ENCODE assay signal across 27 cellular contexts in genomic region chr2:202335791-202336467, GRCh38. TPM values are rescaled to one million over a fixed set of nuclear protein-coding genes. Genes with fewer than 3 reads are reported as not detected.
DNase-seq lines count a peak whose midpoint lies in the region; ATAC-seq and TF ChIP-seq lines count a peak whose summit lies in the region.
"Had no signal": no experiment of that assay in that cellular context is flagged by ENCODE, and none has a peak within 500 bp of the region (broad histone marks: within the 10 kb centered on the region; RNA-seq: fewer than 3 reads in every experiment).

No MANE protein-coding gene starts in this region.

- no peak overlapping the region for H3K4me3 Mint-ChIP-seq in progenitor cell of endocrine pancreas (ENCODE audit: low read depth)
- H3K4me3 Mint-ChIP-seq: activated CD4-positive, alpha-beta T cell treated with anti-CD3 and anti-CD28 coated beads, Interleukin-2, amount 10 ng/mL, durations not matched to agents 24 days and 14 days; activated naive CD8-positive, alpha-beta T cell treated with anti-CD3 and anti-CD28 coated beads, Interleukin-2, amount 10 ng/mL, durations not matched to agents 7 days and 5 days; brain; CD8-positive, alpha-beta T cell; natural killer cell had no signal

- in situ Hi-C loops in astrocyte of the spinal cord (cut with HindIII; ENCODE audit: low sequenced_read_pairs), result no loop called here

- DNase-seq in AG10803 (ENCODE audit: low read depth), result peak; percentile 22
- peak; percentile 67 for DNase-seq in ELR (ENCODE audit: low read depth)
- peak; percentile 27 for DNase-seq in astrocyte of the spinal cord (ENCODE audit: low read depth, low spot score)
- DNase-seq in glomerular visceral epithelial cell (ENCODE audit: extremely low spot score), result peak; percentile 24
- no peak for DNase-seq in NCI-H2196 (lab: John Stamatoyannopoulos, UW; ENCODE audit: unreplicated experiment)
- no peak for DNase-seq in sciatic nerve (ENCODE audit: low spot score)
- no peak for DNase-seq in progenitor cell of endocrine pancreas (ENCODE audit: low spot score, unreplicated experiment)
- no peak for DNase-seq in SIG-M5 treated with dmso at 0.1 percent for 504 hours (lab: John Stamatoyannopoulos, UW; ENCODE audit: unreplicated experiment)
- DNase-seq: activated CD4-positive, alpha-beta T cell treated with anti-CD3 and anti-CD28 coated beads, Interleukin-2, amount 10 ng/mL, durations not matched to agents 24 days and 14 days; activated naive CD8-positive, alpha-beta T cell treated with anti-CD3 and anti-CD28 coated beads, Interleukin-2, amount 10 ng/mL, durations not matched to agents 7 days and 5 days; CD8-positive, alpha-beta T cell; colonic mucosa; DND-41; foreskin melanocyte; left cardiac atrium; natural killer cell; NCI-H1105 treated with DMSO at 0.1 percent for 48 hours; NCI-H2171; NCI-H82; OCI-M1; stimulated activated naive CD8-positive, alpha-beta T cell treated with anti-CD3 and anti-CD28 coated beads, Interleukin-15, Interleukin-2, amounts not matched to agents 100 U/mL and 50 U/mL, for 24 hours; tibial artery had no signal

- ATAC-seq in sciatic nerve, result no peak
- ATAC-seq: CD8-positive, alpha-beta T cell; HCT116; natural killer cell; stimulated activated naive CD8-positive, alpha-beta T cell treated with anti-CD3 and anti-CD28 coated beads, Interleukin-15, Interleukin-2, amounts not matched to agents 100 U/mL and 50 U/mL, for 24 hours had no signal

- TF ChIP-seq CTCF in AG10803 (conservative IDR thresholded peaks at IDR 0.05; ENCODE audit: low read length) (no peak), astrocyte of the spinal cord (IDR thresholded peaks at IDR 0.05; ENCODE audit: low read depth, low read length) (no peak), progenitor cell of endocrine pancreas (IDR thresholded peaks at IDR 0.05; ENCODE audit: unreplicated experiment) (no peak)

- no peaks in the 10 kb centered on the region for H3K4me1 Mint-ChIP-seq in progenitor cell of endocrine pancreas (ENCODE audit: low read depth)
- H3K4me1 Mint-ChIP-seq: activated CD4-positive, alpha-beta T cell treated with anti-CD3 and anti-CD28 coated beads, Interleukin-2, amount 10 ng/mL, durations not matched to agents 24 days and 14 days; activated naive CD8-positive, alpha-beta T cell treated with anti-CD3 and anti-CD28 coated beads, Interleukin-2, amount 10 ng/mL, durations not matched to agents 7 days and 5 days had no signal

- H3K27me3 Mint-ChIP-seq in progenitor cell of endocrine pancreas, result no peaks in the 10 kb centered on the region
- H3K27me3 Mint-ChIP-seq: activated CD4-positive, alpha-beta T cell treated with anti-CD3 and anti-CD28 coated beads, Interleukin-2, amount 10 ng/mL, durations not matched to agents 24 days and 14 days; activated naive CD8-positive, alpha-beta T cell treated with anti-CD3 and anti-CD28 coated beads, Interleukin-2, amount 10 ng/mL, durations not matched to agents 7 days and 5 days; brain had no signal

- no peak overlapping the region for H3K27ac Mint-ChIP-seq in progenitor cell of endocrine pancreas
- H3K27ac Mint-ChIP-seq: activated CD4-positive, alpha-beta T cell treated with anti-CD3 and anti-CD28 coated beads, Interleukin-2, amount 10 ng/mL, durations not matched to agents 24 days and 14 days; activated naive CD8-positive, alpha-beta T cell treated with anti-CD3 and anti-CD28 coated beads, Interleukin-2, amount 10 ng/mL, durations not matched to agents 7 days and 5 days; activated T-helper 2 cell treated with anti-CD3 and anti-CD28 coated beads, Interferon-gamma antibody, Interleukin-2, Interleukin-4, amounts not matched to agents 10 μg/mL and 5 μg/mL and 100 μg/mL, durations not matched to agents 14 hours and 24 hours and 36 hours; brain; CD8-positive, alpha-beta T cell; natural killer cell had no signal

- no peaks in the 10 kb centered on the region for H3K9me3 Mint-ChIP-seq in progenitor cell of endocrine pancreas (ENCODE audit: low read depth)
- H3K9me3 Mint-ChIP-seq: activated CD4-positive, alpha-beta T cell treated with anti-CD3 and anti-CD28 coated beads, Interleukin-2, amount 10 ng/mL, durations not matched to agents 24 days and 14 days; activated naive CD8-positive, alpha-beta T cell treated with anti-CD3 and anti-CD28 coated beads, Interleukin-2, amount 10 ng/mL, durations not matched to agents 7 days and 5 days; activated T-helper 2 cell treated with anti-CD3 and anti-CD28 coated beads, Interferon-gamma antibody, Interleukin-2, Interleukin-4, amounts not matched to agents 10 μg/mL and 5 μg/mL and 100 μg/mL, durations not matched to agents 14 hours and 24 hours and 36 hours; brain; CD8-positive, alpha-beta T cell; natural killer cell had no signal

- H3K4me3 ChIP-seq in AG10803 (ENCODE audit: low read length) (no peak overlapping the region), astrocyte of the spinal cord (ENCODE audit: low read depth, low read length) (no peak overlapping the region)
- H3K4me3 ChIP-seq: colonic mucosa, SJSA1, skin epidermis, tibial artery had no signal

- intact Hi-C loops in sciatic nerve (cut with DNase I), result no loop called here

- H3K36me3 Mint-ChIP-seq in progenitor cell of endocrine pancreas (ENCODE audit: insufficient read depth), result no peaks in the 10 kb centered on the region
- H3K36me3 Mint-ChIP-seq: activated naive CD8-positive, alpha-beta T cell treated with anti-CD3 and anti-CD28 coated beads, Interleukin-2, amount 10 ng/mL, durations not matched to agents 7 days and 5 days; brain; CD8-positive, alpha-beta T cell; natural killer cell had no signal

RNA-seq across cellular contexts. Expression of gene BMPR2, which starts 40.2 kb away (rescaled TPM):
- total RNA-seq in sciatic nerve (82.7 TPM), progenitor cell of endocrine pancreas (36.7 and 39.3 TPM in 2 replicates)

Comparison
In these comparisons a context has a peak if more than half of its experiments do, and no peak if none do; other contexts are left out.
1. DNase-seq: peak in AG10803 (single experiment), ELR (single experiment), astrocyte of the spinal cord (single experiment) and glomerular visceral epithelial cell (single experiment); none in NCI-H2196 (single experiment), sciatic nerve (single experiment), progenitor cell of endocrine pancreas (single experiment) and SIG-M5 treated with dmso at 0.1 percent for 504 hours (single experiment).